16 cellular contexts compared by ENCODE assay signal in genomic region chr1:6544831-6545230, GRCh38. TPM values are rescaled to one million over a fixed set of nuclear protein-coding genes. Genes with fewer than 3 reads are reported as not detected.
DNase-seq lines count a peak whose midpoint lies in the region; ATAC-seq and TF ChIP-seq lines count a peak whose summit lies in the region.
"Had no signal": no experiment of that assay in that cellular context is flagged by ENCODE, and none has a peak within 500 bp of the region (broad histone marks: within the 10 kb centered on the region; RNA-seq: fewer than 3 reads in every experiment).

No MANE protein-coding gene starts in this region.

- POLR2A ChIA-PET in RWPE1 (lab: Yijun Ruan, JAX; ENCODE audit: low non-redundant PET) = no interaction called here

- H3K9me3 ChIP-seq in thyroid gland = no peaks in the 10 kb centered on the region
- H3K9me3 ChIP-seq: prostate gland had no signal

- TF ChIP-seq POLR2A in thyroid gland (IDR thresholded peaks at IDR 0.05) = no peak

- TF ChIP-seq CTCF in RWPE1 (conservative IDR thresholded peaks at IDR 0.05; ENCODE audit: low read depth) (no peak), cardiac fibroblast (IDR thresholded peaks at IDR 0.05; ENCODE audit: low read depth, low read length) (no peak), thyroid gland (IDR thresholded peaks at IDR 0.05) (no peak)

- H3K4me3 Mint-ChIP-seq in activated CD4-positive, alpha-beta T cell treated with anti-CD3 and anti-CD28 coated beads, Interleukin-2, amount 10 ng/mL, durations not matched to agents 24 days and 14 days = peak overlapping the region; percentile 46

- H3K27ac ChIP-seq in RWPE1 (no peak overlapping the region), thyroid gland (no peak overlapping the region)
- H3K27ac ChIP-seq: prostate gland, SK-N-MC had no signal

- H3K4me1 Mint-ChIP-seq in activated CD4-positive, alpha-beta T cell treated with anti-CD3 and anti-CD28 coated beads, Interleukin-2, amount 10 ng/mL, durations not matched to agents 24 days and 14 days = peaks cover 25% of the 10 kb centered on the region

- H3K9me3 Mint-ChIP-seq in activated CD4-positive, alpha-beta T cell treated with anti-CD3 and anti-CD28 coated beads, Interleukin-2, amount 10 ng/mL, durations not matched to agents 24 days and 14 days = no peaks in the 10 kb centered on the region

- no peaks in the 10 kb centered on the region for H3K4me1 ChIP-seq in thyroid gland
- H3K4me1 ChIP-seq: prostate gland had no signal

- intact Hi-C loops in activated CD4-positive, alpha-beta T cell treated with anti-CD3 and anti-CD28 coated beads, Interleukin-2, amount 10 ng/mL, durations not matched to agents 24 days and 14 days (cut with micrococcal nuclease) = no loop called here
- intact Hi-C loops in thyroid gland (cut with DNase I) = no loop called here

- peak overlapping the region; percentile 43 for H3K27ac Mint-ChIP-seq in activated CD4-positive, alpha-beta T cell treated with anti-CD3 and anti-CD28 coated beads, Interleukin-2, amount 10 ng/mL, durations not matched to agents 24 days and 14 days

- CTCF ChIA-PET in RWPE1 (lab: Yijun Ruan, JAX) = no interaction called here

- H3K27me3 ChIP-seq in thyroid gland = no peaks in the 10 kb centered on the region

- no peak for ATAC-seq in HG03159 (IDR thresholded peaks at IDR 0.05; ENCODE audit: unreplicated experiment)

- 81 to 90% methylated on average over 3 of the region's 3 CpGs for WGBS in thyroid gland, 2 donors

- no peak for DNase-seq in activated CD4-positive, alpha-beta T cell treated with anti-CD3 and anti-CD28 coated beads, Interleukin-2, amount 10 ng/mL, durations not matched to agents 24 days and 14 days
- no peak for DNase-seq in activated CD4-positive, alpha-beta T cell treated with anti-CD3 and anti-CD28 coated beads for 1 hour
- DNase-seq in RWPE1 (ENCODE audit: low spot score) (peak; percentile 58), cardiac fibroblast (ENCODE audit: low read depth in 2 of 2) (peak; percentile 14 to 78), pulmonary artery endothelial cell (ENCODE audit: low read depth, low spot score) (peak; percentile 63), NK-92 (lab: John Stamatoyannopoulos, UW; ENCODE audit: unreplicated experiment) (no peak), thyroid gland (no peak)
- DNase-seq: DND-41, NCI-H1417 treated with DMSO at 0.1 percent for 48 hours, NCI-H774 had no signal

- peaks cover 31 to 46% of the 10 kb centered on the region in 2 donors for H3K36me3 ChIP-seq in thyroid gland
- H3K36me3 ChIP-seq: prostate gland had no signal

- H3K4me3 ChIP-seq in cardiac fibroblast (replicated peaks in 1 of 2; ENCODE audit: low read depth in 2 of 2, low read length in 2 of 2) (no peak overlapping the region), thyroid gland (replicated peaks in 1 of 3) (no peak overlapping the region)
- H3K4me3 ChIP-seq: lung, prostate gland, SK-N-MC had no signal

- peaks cover 55% of the 10 kb centered on the region for H3K36me3 Mint-ChIP-seq in activated CD4-positive, alpha-beta T cell treated with anti-CD3 and anti-CD28 coated beads, Interleukin-2, amount 10 ng/mL, durations not matched to agents 24 days and 14 days (ENCODE audit: low read depth)

- H3K27me3 Mint-ChIP-seq in activated CD4-positive, alpha-beta T cell treated with anti-CD3 and anti-CD28 coated beads, Interleukin-2, amount 10 ng/mL, durations not matched to agents 24 days and 14 days = no peaks in the 10 kb centered on the region

RNA-seq across cellular contexts. Expression of gene NOL9, which starts 9.5 kb away (rescaled TPM):
- total RNA-seq in activated CD4-positive, alpha-beta T cell treated with anti-CD3 and anti-CD28 coated beads, Interleukin-2, amount 10 ng/mL, durations not matched to agents 24 days and 14 days = 54.7 and 59.2 TPM in 2 replicates
- total RNA-seq in pulmonary artery endothelial cell (22.2 and 34.1 TPM in 2 replicates), thyroid gland (10 to 100 TPM; 20.1 to 41.6 (median 23.6) TPM)

RNA-seq across cellular contexts. Expression of gene TAS1R1, which starts 10.3 kb away (rescaled TPM):
- total RNA-seq in activated CD4-positive, alpha-beta T cell treated with anti-CD3 and anti-CD28 coated beads, Interleukin-2, amount 10 ng/mL, durations not matched to agents 24 days and 14 days = not detected in 2 replicates
- total RNA-seq in pulmonary artery endothelial cell = 0.07 TPM in 1 of 2 replicates, not detected in the other
- total RNA-seq in thyroid gland = not detected
- total RNA-seq: A673, temporal lobe had no signal

RNA-seq across cellular contexts. Expression of gene ZBTB48, which starts 35.0 kb away (rescaled TPM):
- total RNA-seq in activated CD4-positive, alpha-beta T cell treated with anti-CD3 and anti-CD28 coated beads, Interleukin-2, amount 10 ng/mL, durations not matched to agents 24 days and 14 days = 32.9 and 37.8 TPM in 2 replicates
- total RNA-seq in pulmonary artery endothelial cell (13.3 and 14.0 TPM in 2 replicates), thyroid gland (10 to 100 TPM; 22.7 to 33.8 (median 29.4) TPM)

RNA-seq across cellular contexts. Expression of gene PLEKHG5, which starts 53.4 kb away (rescaled TPM):
- total RNA-seq in activated CD4-positive, alpha-beta T cell treated with anti-CD3 and anti-CD28 coated beads, Interleukin-2, amount 10 ng/mL, durations not matched to agents 24 days and 14 days = 1.3 and 1.9 TPM in 2 replicates
- total RNA-seq in pulmonary artery endothelial cell = 28.0 and 41.3 TPM in 2 replicates
- 10 to 100 TPM in 1 of 4 donors, 1 to 10 TPM in 3; 5.8 to 12.0 (median 8.4) TPM for total RNA-seq in thyroid gland

RNA-seq across cellular contexts. Expression of gene KLHL21, which starts 57.8 kb away (rescaled TPM):
- total RNA-seq in activated CD4-positive, alpha-beta T cell treated with anti-CD3 and anti-CD28 coated beads, Interleukin-2, amount 10 ng/mL, durations not matched to agents 24 days and 14 days = 26.1 and 26.8 TPM in 2 replicates
- total RNA-seq in pulmonary artery endothelial cell = 24.1 and 25.3 TPM in 2 replicates
- 10 to 100 TPM; 34.9 to 68.4 (median 44.6) TPM for total RNA-seq in thyroid gland

Comparison
In these comparisons a context has a peak if more than half of its experiments do, and no peak if none do; other contexts are left out.
1. DNase-seq: peak in RWPE1 (single experiment), cardiac fibroblast (2 of 2) and pulmonary artery endothelial cell (single experiment); none in activated CD4-positive, alpha-beta T cell treated with anti-CD3 and anti-CD28 coated beads, Interleukin-2, amount 10 ng/mL, durations not matched to agents 24 days and 14 days (single experiment), activated CD4-positive, alpha-beta T cell treated with anti-CD3 and anti-CD28 coated beads for 1 hour (single experiment), NK-92 (single experiment) and thyroid gland (0 of 2).